ENCODE assay signal across 15 cellular contexts in genomic region chr16:56370836-56371235, GRCh38. TPM values are rescaled to one million over a fixed set of nuclear protein-coding genes. Genes with fewer than 3 reads are reported as not detected.
DNase-seq lines count a peak whose midpoint lies in the region; ATAC-seq and TF ChIP-seq lines count a peak whose summit lies in the region.
"Had no signal": no experiment of that assay in that cellular context is flagged by ENCODE, and none has a peak within 500 bp of the region (broad histone marks: within the 10 kb centered on the region; RNA-seq: fewer than 3 reads in every experiment).

No MANE protein-coding gene starts in this region.

- no peak overlapping the region for H3K4me3 ChIP-seq in heart left ventricle
- H3K4me3 ChIP-seq in prostate gland: no peak overlapping the region
- H3K4me3 ChIP-seq: BLaER1, SJCRH30 had no signal

- H3K36me3 Mint-ChIP-seq in CD4-positive, alpha-beta T cell (ENCODE audit: low read depth): peaks cover 82% of the 10 kb centered on the region
- H3K36me3 Mint-ChIP-seq in endothelial cell (ENCODE audit: low read depth, unreplicated experiment): peaks cover 28% of the 10 kb centered on the region

- no peaks in the 10 kb centered on the region for H3K27me3 ChIP-seq in CD4-positive, alpha-beta T cell (ENCODE audit: control insufficient read depth, insufficient read depth, low read length)
- H3K27me3 ChIP-seq in heart left ventricle (no peaks in the 10 kb centered on the region), prostate gland (replicated peaks; ENCODE audit: insufficient read depth) (no peaks in the 10 kb centered on the region)
- H3K27me3 ChIP-seq: BLaER1, SJCRH30 had no signal

- peaks cover 0 to 71% (median 46%) of the 10 kb centered on the region in 9 donors for H3K36me3 ChIP-seq in heart left ventricle
- no peaks in the 10 kb centered on the region for H3K36me3 ChIP-seq in prostate gland

- 18 to 23% (median 19%) methylated on average over 4 of the region's 4 CpGs for WGBS in heart left ventricle, 4 donors
- 22% methylated on average over 4 of the region's 4 CpGs for WGBS in prostate gland

- no peak for TF ChIP-seq POLR2A in heart left ventricle (IDR thresholded peaks at IDR 0.05)
- no peak for TF ChIP-seq POLR2A in prostate gland (IDR thresholded peaks at IDR 0.05)

- no peak overlapping the region for H3K27ac ChIP-seq in CD4-positive, alpha-beta T cell (ENCODE audit: low read depth, low read length)
- peak overlapping the region in 5 of 12 donors; percentile 4 to 67 (median 17) for H3K27ac ChIP-seq in heart left ventricle
- peak overlapping the region; percentile 17 to 44 for H3K27ac ChIP-seq in prostate gland
- H3K27ac ChIP-seq: BLaER1, SJCRH30 had no signal

- H3K4me1 ChIP-seq in heart left ventricle (peaks cover 0 to 18% (median 14%) of the 10 kb centered on the region in 12 donors), prostate gland (replicated peaks) (no peaks in the 10 kb centered on the region)

- POLR2A ChIA-PET in CD4-positive, alpha-beta T cell (lab: Charles Lee): interaction anchor here (1.3 kb wide), 1 partner anchor 9 kb away, joined by 3 read pairs; no protein-coding TSS in a partner anchor

- no peaks in the 10 kb centered on the region for H3K27me3 Mint-ChIP-seq in CD4-positive, alpha-beta T cell
- peaks cover 1% of the 10 kb centered on the region for H3K27me3 Mint-ChIP-seq in endothelial cell (ENCODE audit: unreplicated experiment)
- H3K27me3 Mint-ChIP-seq: central memory CD8-positive, alpha-beta T cell had no signal

- H3K9me3 ChIP-seq in CD4-positive, alpha-beta T cell (ENCODE audit: control insufficient read depth, low read length): no peaks in the 10 kb centered on the region
- H3K9me3 ChIP-seq in heart left ventricle (no peaks in the 10 kb centered on the region), prostate gland (no peaks in the 10 kb centered on the region)
- H3K9me3 ChIP-seq: BLaER1, SJCRH30 had no signal

- CTCF ChIA-PET in CD4-positive, alpha-beta T cell (lab: Charles Lee): interaction anchor here (0.6 kb wide), 1 partner anchor 11 kb away, joined by 4 read pairs; no protein-coding TSS in a partner anchor

- TF ChIP-seq CTCF in CD4-positive, alpha-beta T cell (IDR thresholded peaks at IDR 0.05): no peak
- TF ChIP-seq CTCF in heart left ventricle (IDR thresholded peaks at IDR 0.05) (no peak), prostate gland (IDR thresholded peaks at IDR 0.05) (no peak), endothelial cell (IDR thresholded peaks at IDR 0.05; ENCODE audit: unreplicated experiment) (no peak)

- ATAC-seq in CD4-positive, alpha-beta T cell (ENCODE audit: poor library complexity): no peak
- ATAC-seq in heart left ventricle (peak in 3 of 4 donors; percentile 46 to 82 (median 65)), HG03342 (IDR thresholded peaks at IDR 0.05; ENCODE audit: unreplicated experiment) (no peak), left colon (no peak)

- H3K4me1 Mint-ChIP-seq in CD4-positive, alpha-beta T cell (ENCODE audit: low read depth): peaks cover 16% of the 10 kb centered on the region
- peaks cover 3% of the 10 kb centered on the region for H3K4me1 Mint-ChIP-seq in endothelial cell (ENCODE audit: unreplicated experiment)

- no peaks in the 10 kb centered on the region for H3K9me3 Mint-ChIP-seq in CD4-positive, alpha-beta T cell
- H3K9me3 Mint-ChIP-seq in endothelial cell (ENCODE audit: unreplicated experiment): no peaks in the 10 kb centered on the region
- H3K9me3 Mint-ChIP-seq: central memory CD8-positive, alpha-beta T cell had no signal

- intact Hi-C loops in CD4-positive, alpha-beta T cell (cut with DNase I, micrococcal nuclease): no loop called here
- intact Hi-C loops in heart left ventricle (cut with DNase I) (no loop called here), prostate gland (cut with DNase I) (no loop called here), left colon (cut with DNase I, micrococcal nuclease) (no loop called here)

- no peak overlapping the region for H3K4me3 Mint-ChIP-seq in CD4-positive, alpha-beta T cell
- no peak overlapping the region for H3K4me3 Mint-ChIP-seq in endothelial cell (ENCODE audit: unreplicated experiment)
- H3K4me3 Mint-ChIP-seq: central memory CD8-positive, alpha-beta T cell had no signal

- DNase-seq in CD4-positive, alpha-beta T cell: no peak
- peak; percentile 53 for DNase-seq in T1000 (lab: John Stamatoyannopoulos, UW)
- DNase-seq in heart left ventricle: peak in 1 of 5 donors; percentile 59
- DNase-seq in prostate gland (ENCODE audit: low spot score): no peak
- no peak for DNase-seq in endothelial cell (ENCODE audit: low spot score)
- DNase-seq in left colon: no peak
- DNase-seq in NCI-H446 treated with DMSO at 0.1 percent for 48 hours (lab: John Stamatoyannopoulos, UW): no peak
- DNase-seq: activated CD4-positive, CD25-positive, alpha-beta regulatory T cell treated with anti-CD3 and anti-CD28 coated beads, Interleukin-2, amount 50 U/mL, for 72 hours; activated effector memory CD4-positive, alpha-beta T cell treated with anti-CD3 and anti-CD28 coated beads, Interleukin-2, amount 50 U/mL, for 16 hours; NCI-H1092 treated with DMSO at 0.1 percent for 48 hours; NCI-H524 treated with DMSO at 0.1 percent for 48 hours; SJCRH30 had no signal

- peak overlapping the region; percentile 14 for H3K27ac Mint-ChIP-seq in CD4-positive, alpha-beta T cell
- no peak overlapping the region for H3K27ac Mint-ChIP-seq in endothelial cell (ENCODE audit: unreplicated experiment)

RNA-seq across cellular contexts. Expression of gene AMFR, which starts 54.5 kb away (rescaled TPM):
- total RNA-seq in CD4-positive, alpha-beta T cell: 10 to 100 TPM; 79.2 to 83.8 TPM
- total RNA-seq in heart left ventricle (100 to 1,000 TPM in 2 of 9 donors, 10 to 100 TPM in 7; 57.1 to 146 (median 84.8) TPM), prostate gland (100 to 1,000 TPM; 123 to 261 TPM), endothelial cell (ENCODE audit: unreplicated experiment) (90.7 TPM), left colon (100 to 1,000 TPM in 1 of 2 donors, 10 to 100 TPM in 1; 87.2 to 111 TPM)
- 10 to 100 TPM; 26.4 to 97.4 TPM for polyA plus RNA-seq in heart left ventricle

Comparison
In these comparisons a context has a peak if more than half of its experiments do, and no peak if none do; other contexts are left out.
1. ATAC-seq: peak in heart left ventricle (3 of 4); none in CD4-positive, alpha-beta T cell (single experiment), HG03342 (single experiment) and left colon (single experiment).